In genomic region chr20:44690781-44691423, GRCh38 we compare ENCODE assay signal across 1 cellular context.
TF ChIP-seq lines count a peak whose summit lies in the region.

No MANE protein-coding gene starts in this region.

TF ChIP-seq in WTC11, 78 proteins besides CTCF, POLR2A, EP300 and RAD21 (continued from another document):
- TF ChIP-seq, protein P1, sequence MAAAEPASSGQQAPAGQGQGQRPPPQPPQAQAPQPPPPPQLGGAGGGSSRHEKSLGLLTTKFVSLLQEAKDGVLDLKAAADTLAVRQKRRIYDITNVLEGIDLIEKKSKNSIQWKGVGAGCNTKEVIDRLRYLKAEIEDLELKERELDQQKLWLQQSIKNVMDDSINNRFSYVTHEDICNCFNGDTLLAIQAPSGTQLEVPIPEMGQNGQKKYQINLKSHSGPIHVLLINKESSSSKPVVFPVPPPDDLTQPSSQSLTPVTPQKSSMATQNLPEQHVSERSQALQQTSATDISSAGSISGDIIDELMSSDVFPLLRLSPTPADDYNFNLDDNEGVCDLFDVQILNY (CRISPR knock-in tag; IDR thresholded peaks at IDR 0.05), result no peak
- TF ChIP-seq ELF4 (CRISPR knock-in tag; IDR thresholded peaks at IDR 0.05; ENCODE audit: low read depth) (no peak), ZBTB43 (CRISPR knock-in tag; IDR thresholded peaks at IDR 0.05) (no peak), ARID4B (CRISPR knock-in tag; IDR thresholded peaks at IDR 0.05; ENCODE audit: borderline replicate concordance) (no peak), TEAD4 (CRISPR knock-in tag; IDR thresholded peaks at IDR 0.05) (no peak), ZNF121 (CRISPR knock-in tag; IDR thresholded peaks at IDR 0.05) (no peak), GTF2I (CRISPR knock-in tag; conservative IDR thresholded peaks at IDR 0.05) (no peak)
